ENCODE assay signal across 7 cellular contexts in genomic region chr1:160522622-160523345, GRCh38.
DNase-seq lines count a peak whose midpoint lies in the region; ATAC-seq lines count a peak whose summit lies in the region.

TSS of gene SLAMF6 (minus strand) at chr1:160523255. CDS start at chr1:160523192, 63 bp downstream.

- peak; percentile 39 for DNase-seq in MV-4-11 (lab: John Stamatoyannopoulos, UW)
- DNase-seq in activated effector memory CD4-positive, alpha-beta T cell treated with anti-CD3 and anti-CD28 coated beads, Interleukin-2, amount 50 U/mL, for 16 hours: peak; percentile 74
- DNase-seq in stimulated activated CD8-positive, alpha-beta memory T cell treated with anti-CD3 and anti-CD28 coated beads, Interleukin-4, amount 100 ng/mL, for 48 hours: peak; percentile 71
- DNase-seq in midbrain (lab: John Stamatoyannopoulos, UW): no peak
- DNase-seq in NCI-H2107 treated with DMSO at 0.1 percent for 48 hours (lab: John Stamatoyannopoulos, UW; ENCODE audit: unreplicated experiment): no peak

- peak; percentile 64 for ATAC-seq in GM19351 (IDR thresholded peaks at IDR 0.05; ENCODE audit: unreplicated experiment)
- ATAC-seq in GM18519 (IDR thresholded peaks at IDR 0.05; ENCODE audit: low FRiP score, unreplicated experiment): no peak

Comparison
In these comparisons a context has a peak if more than half of its experiments do, and no peak if none do; other contexts are left out.
1. DNase-seq: peak in MV-4-11 (single experiment), activated effector memory CD4-positive, alpha-beta T cell treated with anti-CD3 and anti-CD28 coated beads, Interleukin-2, amount 50 U/mL, for 16 hours (single experiment) and stimulated activated CD8-positive, alpha-beta memory T cell treated with anti-CD3 and anti-CD28 coated beads, Interleukin-4, amount 100 ng/mL, for 48 hours (single experiment); none in midbrain (single experiment) and NCI-H2107 treated with DMSO at 0.1 percent for 48 hours (single experiment).